ENCODE assay signal across 1 cellular context in the genomic region with DNA sequence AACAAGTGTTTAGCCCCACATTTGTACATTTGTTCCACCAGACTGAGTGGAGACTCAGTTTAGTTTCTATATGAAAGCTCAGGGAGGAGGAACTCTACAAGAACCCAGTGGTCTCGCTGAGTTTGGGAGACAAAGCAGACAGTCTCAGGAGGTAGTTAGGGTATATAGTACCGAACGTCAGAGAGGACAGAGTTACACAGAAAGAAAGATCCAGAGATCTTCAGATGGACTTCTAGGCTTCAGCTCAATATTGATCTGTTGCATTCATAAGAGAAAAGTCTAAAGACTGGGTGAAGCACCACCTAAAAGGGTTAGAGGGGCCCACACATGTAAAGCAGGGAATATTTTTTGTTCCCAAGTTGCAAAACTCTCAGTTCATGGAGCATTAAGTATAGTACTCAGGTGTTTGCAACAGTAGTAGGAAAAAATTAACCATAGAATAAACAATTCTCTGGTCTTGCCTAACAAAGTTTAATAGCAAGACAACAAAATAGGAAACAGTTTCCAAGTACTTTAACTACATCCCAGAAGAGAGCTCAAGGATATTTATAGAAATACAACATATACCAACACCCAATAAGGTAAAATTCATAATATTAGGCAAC.
TF ChIP-seq lines count a peak whose summit lies in the region.

No MANE protein-coding gene starts in this region.

TF ChIP-seq in K562, 482 proteins besides CTCF, POLR2A, EP300 and RAD21:
- TF ChIP-seq ZNF583 (CRISPR knock-in tag; IDR thresholded peaks at IDR 0.05) = no peak
- no peak for TF ChIP-seq NFE2L1 (tag; IDR thresholded peaks at IDR 0.05; ENCODE audit: borderline replicate concordance, low read depth)
- no peak for TF ChIP-seq RBM25 (IDR thresholded peaks at IDR 0.05; ENCODE audit: low read depth, low read length, severe bottlenecking)
- no peak for TF ChIP-seq TCFL5 (CRISPR knock-in tag; conservative IDR thresholded peaks at IDR 0.05)
- no peak for TF ChIP-seq HDAC6 (IDR thresholded peaks at IDR 0.05; ENCODE audit: low read depth, low read length)
- TF ChIP-seq ZNF518B (CRISPR knock-in tag; IDR thresholded peaks at IDR 0.05) = no peak
- no peak for TF ChIP-seq SNRNP70 (optimal IDR thresholded peaks at IDR 0.05; ENCODE audit: low read depth, low read length)
- no peak for TF ChIP-seq TCF7L2 (IDR thresholded peaks at IDR 0.05; ENCODE audit: low read depth, low read length)
- TF ChIP-seq ARID3B (CRISPR knock-in tag; IDR thresholded peaks at IDR 0.05; ENCODE audit: borderline replicate concordance) = no peak
- no peak for TF ChIP-seq MBD2 (IDR thresholded peaks at IDR 0.05; ENCODE audit: borderline replicate concordance, low read depth)
- no peak for TF ChIP-seq EGR1 (conservative IDR thresholded peaks at IDR 0.05)
- no peak for TF ChIP-seq ZNF140 (CRISPR knock-in tag; IDR thresholded peaks at IDR 0.05)
- no peak for TF ChIP-seq GATAD2B (IDR thresholded peaks at IDR 0.05; ENCODE audit: borderline replicate concordance)
- no peak for TF ChIP-seq ZNF324 (CRISPR knock-in tag; IDR thresholded peaks at IDR 0.05)
- no peak for TF ChIP-seq TCF7 (IDR thresholded peaks at IDR 0.05; ENCODE audit: borderline replicate concordance)
- no peak for TF ChIP-seq PHB (CRISPR knock-in tag; IDR thresholded peaks at IDR 0.05)
- no peak for TF ChIP-seq TFE3 (CRISPR knock-in tag; IDR thresholded peaks at IDR 0.05)
TF ChIP-seq in K562: peak in this region for 0.
